19 cellular contexts compared by ENCODE assay signal in genomic region chr10:12521423-12521822, GRCh38.
A peak's percentile ranks its signal among the peaks of the same experiment; 100 is the strongest.
DNase-seq lines count a peak whose midpoint lies in the region; ATAC-seq and TF ChIP-seq lines count a peak whose summit lies in the region.
"Had no signal": no experiment of that assay in that cellular context is flagged by ENCODE, and none has a peak within 500 bp of the region (broad histone marks: within the 10 kb centered on the region; RNA-seq: fewer than 3 reads in every experiment).

No MANE protein-coding gene starts in this region.

- H3K9me3 ChIP-seq in body of pancreas: no peaks in the 10 kb centered on the region
- no peaks in the 10 kb centered on the region for H3K9me3 ChIP-seq in right lobe of liver
- peaks cover 0 to 3% (median 0%) of the 10 kb centered on the region in 4 donors for H3K9me3 ChIP-seq in upper lobe of left lung

- TF ChIP-seq POLR2A in body of pancreas (IDR thresholded peaks at IDR 0.05) (no peak), right lobe of liver (IDR thresholded peaks at IDR 0.05) (no peak), upper lobe of left lung (IDR thresholded peaks at IDR 0.05) (no peak)

- ATAC-seq in body of pancreas: peak; percentile 90
- ATAC-seq in right lobe of liver: peak in 3 of 4 donors; percentile 25 to 82 (median 59)
- ATAC-seq in HG03095 (IDR thresholded peaks at IDR 0.05; ENCODE audit: unreplicated experiment): no peak
- ATAC-seq in upper lobe of left lung (ENCODE audit: low FRiP score in 2 of 2): no peak
- ATAC-seq: A549, GM23338, HCT116 had no signal

- H3K36me3 ChIP-seq in body of pancreas (replicated peaks in 1 of 2; ENCODE audit: insufficient read depth in 1 of 2, low read depth in 2 of 2): no peaks in the 10 kb centered on the region
- H3K36me3 ChIP-seq in right lobe of liver: no peaks in the 10 kb centered on the region
- no peaks in the 10 kb centered on the region for H3K36me3 ChIP-seq in upper lobe of left lung

- TF ChIP-seq EP300 in upper lobe of left lung (IDR thresholded peaks at IDR 0.05): no peak

- WGBS in body of pancreas, 2 donors: 37 to 41% methylated on average over 1 of the region's 1 CpG
- 21% methylated on average over 1 of the region's 1 CpG for WGBS in right lobe of liver (ENCODE audit: insufficient coverage, low coverage, low lambda C conversion rate, missing lambda C conversion rate)
- 93 to 96% methylated on average over 1 of the region's 1 CpG for WGBS in upper lobe of left lung, 2 donors

- H3K27ac ChIP-seq in body of pancreas (peak overlapping the region in 1 of 4 donors; percentile 8), right lobe of liver (no peak overlapping the region), upper lobe of left lung (no peak overlapping the region)
- H3K27ac ChIP-seq: A549 had no signal

- intact Hi-C loops in body of pancreas (cut with DNase I): no loop called here
- intact Hi-C loops in right lobe of liver (cut with DNase I): no loop called here

- peaks cover 10% of the 10 kb centered on the region for H3K4me1 ChIP-seq in body of pancreas
- H3K4me1 ChIP-seq in right lobe of liver: peaks cover 0 to 4% (median 0%) of the 10 kb centered on the region in 4 donors
- H3K4me1 ChIP-seq in upper lobe of left lung: no peaks in the 10 kb centered on the region
- H3K4me1 ChIP-seq: A549 had no signal

- no peak for TF ChIP-seq CTCF in body of pancreas (IDR thresholded peaks at IDR 0.05)
- no peak for TF ChIP-seq CTCF in right lobe of liver (IDR thresholded peaks at IDR 0.05)
- TF ChIP-seq CTCF in upper lobe of left lung (IDR thresholded peaks at IDR 0.05): no peak

- DNase-seq in NCI-H146 (lab: John Stamatoyannopoulos, UW) (peak; percentile 37), body of pancreas (peak in 2 of 4 donors; percentile 34 to 45), right lobe of liver (no peak), HuH-7 (ENCODE audit: low spot score) (no peak), upper lobe of left lung (no peak)
- DNase-seq: 8988T; ACHN; C1 segment of cervical spinal cord; Calu3; CD4-positive, alpha-beta memory T cell; COR-L47; DMS53; DMS79 treated with DMSO at 0.1 percent for 48 hours; GF-D8; H9 had no signal

- H3K27me3 ChIP-seq in body of pancreas: no peaks in the 10 kb centered on the region
- no peaks in the 10 kb centered on the region for H3K27me3 ChIP-seq in right lobe of liver
- H3K27me3 ChIP-seq in upper lobe of left lung: no peaks in the 10 kb centered on the region

- no peak overlapping the region for H3K4me3 ChIP-seq in body of pancreas
- no peak overlapping the region for H3K4me3 ChIP-seq in right lobe of liver
- no peak overlapping the region for H3K4me3 ChIP-seq in upper lobe of left lung
- H3K4me3 ChIP-seq: A549, GM23338 had no signal

Comparison
In these comparisons a context has a peak if more than half of its experiments do, and no peak if none do; other contexts are left out.
1. ATAC-seq: peak in body of pancreas (single experiment) and right lobe of liver (3 of 4); none in HG03095 (single experiment) and upper lobe of left lung (0 of 2).